In genomic region chr16:87897563-87898505, GRCh38 we compare ENCODE assay signal across 9 cellular contexts.
DNase-seq lines count a peak whose midpoint lies in the region; ATAC-seq lines count a peak whose summit lies in the region.
"Had no signal": no experiment of that assay in that cellular context is flagged by ENCODE, and none has a peak within 500 bp of the region (broad histone marks: within the 10 kb centered on the region; RNA-seq: fewer than 3 reads in every experiment).

No MANE protein-coding gene starts in this region.

- no peak for ATAC-seq in HG03135 (IDR thresholded peaks at IDR 0.05; ENCODE audit: unreplicated experiment)
- ATAC-seq: left lobe of liver had no signal

- no peak overlapping the region for H3K4me3 ChIP-seq in BLaER1

- H3K27ac ChIP-seq in BLaER1: peak overlapping the region; percentile 46

- no peaks in the 10 kb centered on the region for H3K27me3 ChIP-seq in BLaER1

- no peaks in the 10 kb centered on the region for H3K9me3 ChIP-seq in BLaER1

- peak overlapping the region; percentile 87 for H3K4me2 ChIP-seq in BLaER1

- peak; percentile 21 for DNase-seq in activated CD4-positive, CD25-positive, alpha-beta regulatory T cell treated with anti-CD3 and anti-CD28 coated beads, Interleukin-2, amount 50 U/mL, for 16 hours (ENCODE audit: low read depth, low spot score)
- peak; percentile 52 for DNase-seq in activated naive CD4-positive, alpha-beta T cell treated with Interleukin-2 at 50 U/mL for 16 hours
- peak; percentile 24 to 56 (median 41) for DNase-seq in stimulated activated CD4-positive, alpha-beta T cell treated with anti-CD3 and anti-CD28 coated beads, Interleukin-12 subunit alpha, Interleukin-12 subunit beta, amount 100 ng/mL, for 48 hours (ENCODE audit: low read depth in 2 of 3, low spot score in 1 of 3)
- DNase-seq in NCI-H2029 treated with DMSO at 0.1 percent for 48 hours (lab: John Stamatoyannopoulos, UW): no peak
- DNase-seq in NCI-H1105 (lab: John Stamatoyannopoulos, UW): no peak
- DNase-seq in COR-L47 (lab: John Stamatoyannopoulos, UW): no peak

- no peaks in the 10 kb centered on the region for H4K20me1 ChIP-seq in BLaER1

- no peaks in the 10 kb centered on the region for H3K36me3 ChIP-seq in BLaER1

- peaks cover 65% of the 10 kb centered on the region for H3K4me1 ChIP-seq in BLaER1

- H3K9ac ChIP-seq in BLaER1: peak overlapping the region; percentile 38; the same call in 1 of the 2 replicates

Comparison
In these comparisons a context has a peak if more than half of its experiments do, and no peak if none do; other contexts are left out.
1. DNase-seq: peak in activated CD4-positive, CD25-positive, alpha-beta regulatory T cell treated with anti-CD3 and anti-CD28 coated beads, Interleukin-2, amount 50 U/mL, for 16 hours (single experiment), activated naive CD4-positive, alpha-beta T cell treated with Interleukin-2 at 50 U/mL for 16 hours (single experiment) and stimulated activated CD4-positive, alpha-beta T cell treated with anti-CD3 and anti-CD28 coated beads, Interleukin-12 subunit alpha, Interleukin-12 subunit beta, amount 100 ng/mL, for 48 hours (3 of 3); none in NCI-H2029 treated with DMSO at 0.1 percent for 48 hours (single experiment), NCI-H1105 (single experiment) and COR-L47 (single experiment).